8 cellular contexts compared by ENCODE assay signal in genomic region chr19:39406656-39407393, GRCh38. TPM values are rescaled to one million over a fixed set of nuclear protein-coding genes. Genes with fewer than 3 reads are reported as not detected.
DNase-seq lines count a peak whose midpoint lies in the region; TF ChIP-seq lines count a peak whose summit lies in the region.

A gene with protein sequence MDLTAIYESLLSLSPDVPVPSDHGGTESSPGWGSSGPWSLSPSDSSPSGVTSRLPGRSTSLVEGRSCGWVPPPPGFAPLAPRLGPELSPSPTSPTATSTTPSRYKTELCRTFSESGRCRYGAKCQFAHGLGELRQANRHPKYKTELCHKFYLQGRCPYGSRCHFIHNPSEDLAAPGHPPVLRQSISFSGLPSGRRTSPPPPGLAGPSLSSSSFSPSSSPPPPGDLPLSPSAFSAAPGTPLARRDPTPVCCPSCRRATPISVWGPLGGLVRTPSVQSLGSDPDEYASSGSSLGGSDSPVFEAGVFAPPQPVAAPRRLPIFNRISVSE (plus strand): TSS chr19:39406847. CDS start chr19:39406905, 58 bp downstream.

- peak within 1 kb of the TSS; percentile 98 for H3K4me3 ChIP-seq in LNCaP clone FGC (ENCODE audit: low read depth, low read length)
- peak within 1 kb of the TSS; percentile 66 to 86 (median 84) for H3K4me3 ChIP-seq in transverse colon

- DNase-seq in NCI-H1436 (lab: John Stamatoyannopoulos, UW) (peak; percentile 46), NCI-H1436 treated with DMSO at 0.1 percent for 48 hours (lab: John Stamatoyannopoulos, UW) (no peak), LNCaP clone FGC (ENCODE audit: low read depth) (no peak), T follicular helper cell (ENCODE audit: low read depth) (peak; percentile 85), cardiac septum (ENCODE audit: low spot score) (peak; percentile 97), posterior cingulate gyrus (peak; percentile 52 to 95 (median 80)), transverse colon (peak; percentile 96)
- DNase-seq in activated naive CD8-positive, alpha-beta T cell treated with anti-CD3 and anti-CD28 coated beads, Interleukin-2, amount 50 U/mL, for 16 hours (ENCODE audit: low read depth, low spot score) = peak; percentile 70

- no peaks in the 10 kb centered on the region for H3K27me3 ChIP-seq in transverse colon

- peak within 1 kb of the TSS; percentile 98 to 100 (median 99) for H3K27ac ChIP-seq in transverse colon

- peaks cover 0 to 14% (median 8%) of the 10 kb centered on the region in 4 donors for H3K36me3 ChIP-seq in transverse colon

- TF ChIP-seq EP300 in transverse colon (IDR thresholded peaks at IDR 0.05; ENCODE audit: low read depth) = peak; percentile 62

- in situ Hi-C loops in transverse colon (cut with MboI; ENCODE audit: low pct_ligation_motif_present in 1 of 4, low pct_unique_long_range_greater_than_20kb in 1 of 4, low sequenced_read_pairs in 3 of 4) = no loop called here

- intact Hi-C loops in cardiac septum (cut with DNase I) = no loop called here
- intact Hi-C loops in posterior cingulate gyrus (cut with DNase I) = no loop called here
- intact Hi-C loops in transverse colon (cut with DNase I; ENCODE audit: low total_unique reads) = no loop called here

- no peaks in the 10 kb centered on the region for H3K9me3 ChIP-seq in transverse colon

- TF ChIP-seq CTCF in LNCaP clone FGC (IDR thresholded peaks at IDR 0.05; ENCODE audit: control insufficient read depth, extremely low read depth, insufficient read depth) (no peak), transverse colon (IDR thresholded peaks at IDR 0.05) (peak in 2 of 5 experiments; percentile 3 to 12)

- H3K4me1 ChIP-seq in transverse colon = peaks cover 27 to 60% (median 57%) of the 10 kb centered on the region in 4 donors

- WGBS in transverse colon (ENCODE audit: low coverage in 1 of 2), 2 donors = 1% methylated on average over 36 of the region's 55 CpGs; no CpG with 5 or more reads in 1 of the 2 donors

- peak; percentile 100 for TF ChIP-seq POLR2A in transverse colon (IDR thresholded peaks at IDR 0.05)

RNA-seq across cellular contexts. Expression of the gene that starts here (rescaled TPM):
- total RNA-seq in cardiac septum (53.0 TPM), transverse colon (100 to 1,000 TPM; 280 to 924 (median 309) TPM)

Comparison
In these comparisons a context has a peak if more than half of its experiments do, and no peak if none do; other contexts are left out.
1. DNase-seq: peak in NCI-H1436 (single experiment), T follicular helper cell (single experiment), activated naive CD8-positive, alpha-beta T cell treated with anti-CD3 and anti-CD28 coated beads, Interleukin-2, amount 50 U/mL, for 16 hours (single experiment), cardiac septum (single experiment), posterior cingulate gyrus (10 of 10) and transverse colon (single experiment); none in NCI-H1436 treated with DMSO at 0.1 percent for 48 hours (single experiment) and LNCaP clone FGC (single experiment).